9 cellular contexts compared by ENCODE assay signal in genomic region chr5:132747693-132748440, GRCh38. TPM values are rescaled to one million over a fixed set of nuclear protein-coding genes. Genes with fewer than 3 reads are reported as not detected.
DNase-seq lines count a peak whose midpoint lies in the region; ATAC-seq and TF ChIP-seq lines count a peak whose summit lies in the region.
"Had no signal": no experiment of that assay in that cellular context is flagged by ENCODE, and none has a peak within 500 bp of the region (broad histone marks: within the 10 kb centered on the region; RNA-seq: fewer than 3 reads in every experiment).

No MANE protein-coding gene starts in this region.

- H3K27me3 ChIP-seq in HUES48 (ENCODE audit: control insufficient read depth, insufficient read depth, low read length) = peaks cover 55% of the 10 kb centered on the region

- peak; percentile 41 for DNase-seq in activated gamma-delta T cell treated with Interleukin-2 at 50 U/mL for 16 hours
- peak in 1 of 2 donors; percentile 59 for DNase-seq in left colon
- DNase-seq in stimulated activated naive CD4-positive, alpha-beta T cell treated with Interleukin-2 at 50 U/mL for 16 hours (lab: John Stamatoyannopoulos, UW) = peak; percentile 46
- no peak for DNase-seq in lower leg skin (ENCODE audit: low spot score in 2 of 2)
- DNase-seq in NCI-H748 treated with DMSO at 0.1 percent for 48 hours (lab: John Stamatoyannopoulos, UW) = no peak
- DNase-seq in GF-D8 (lab: John Stamatoyannopoulos, UW) = no peak

- H3K4me3 ChIP-seq in HUES48 (ENCODE audit: low read depth, low read length) (peak overlapping the region; percentile 62), lower leg skin (ENCODE audit: low read depth, poor library complexity, severe bottlenecking) (no peak overlapping the region)

- H3K27ac ChIP-seq in HUES48 (ENCODE audit: low read depth, low read length) = no peak overlapping the region

- no peaks in the 10 kb centered on the region for H3K4me1 ChIP-seq in HUES48 (ENCODE audit: control insufficient read depth, insufficient read depth, low read length)

- peak; percentile 54 for ATAC-seq in left colon
- ATAC-seq in HG03045 (IDR thresholded peaks at IDR 0.05; ENCODE audit: unreplicated experiment) = no peak

- TF ChIP-seq POLR2A in lower leg skin (IDR thresholded peaks at IDR 0.05) = no peak

- intact Hi-C loops in left colon (cut with DNase I, micrococcal nuclease) = no loop called here
- intact Hi-C loops in lower leg skin (cut with DNase I; ENCODE audit: low total_unique reads) = no loop called here

- H3K36me3 ChIP-seq in HUES48 (ENCODE audit: control insufficient read depth, insufficient read depth, low read length) = no peaks in the 10 kb centered on the region

- WGBS in lower leg skin, 2 donors = 54 to 86% methylated on average over 21 to 42 of the region's 69 CpGs

- no peak for TF ChIP-seq CTCF in lower leg skin (IDR thresholded peaks at IDR 0.05)

- H3K9me3 ChIP-seq in HUES48 (ENCODE audit: control insufficient read depth, insufficient read depth, low read length) = no peaks in the 10 kb centered on the region

- no peak overlapping the region for H3K9ac ChIP-seq in HUES48 (ENCODE audit: low read depth, low read length)

RNA-seq across cellular contexts. Expression of gene CCNI2, which starts 0.6 kb away (rescaled TPM):
- total RNA-seq in left colon (10 to 100 TPM; 11.4 to 13.4 TPM), lower leg skin (under 1 TPM in 2 of 4 donors, not detected in 2; 0.49 to 0.74 TPM)
- total RNA-seq: skeletal muscle tissue had no signal

RNA-seq across cellular contexts. Expression of gene KIF3A, which starts 10.5 kb away (rescaled TPM):
- total RNA-seq in left colon (1 to 10 TPM; 3.9 to 6.1 TPM), lower leg skin (1 to 10 TPM; 4.9 to 7.7 (median 6.3) TPM)

RNA-seq across cellular contexts. Expression of gene SEPTIN8, which starts 29.2 kb away (rescaled TPM):
- total RNA-seq in left colon (10 to 100 TPM; 58.7 to 59.6 TPM), lower leg skin (10 to 100 TPM; 70.0 to 99.6 (median 87.8) TPM)

Comparison
In these comparisons a context has a peak if more than half of its experiments do, and no peak if none do; other contexts are left out.
1. DNase-seq: peak in activated gamma-delta T cell treated with Interleukin-2 at 50 U/mL for 16 hours (single experiment) and stimulated activated naive CD4-positive, alpha-beta T cell treated with Interleukin-2 at 50 U/mL for 16 hours (single experiment); none in lower leg skin (0 of 2), NCI-H748 treated with DMSO at 0.1 percent for 48 hours (single experiment) and GF-D8 (single experiment).
2. RNA of gene CCNI2, which starts 0.6 kb away (total RNA-seq): 11.4 to 13.4 TPM in left colon; 0.49 to 0.74 TPM in lower leg skin; every median in the first group is over 4 times any median in the second.